22 cellular contexts compared by ENCODE assay signal in genomic region chr3:177622520-177622919, GRCh38.
DNase-seq lines count a peak whose midpoint lies in the region; ATAC-seq, FAIRE-seq and TF ChIP-seq lines count a peak whose summit lies in the region.
"Had no signal": no experiment of that assay in that cellular context is flagged by ENCODE, and none has a peak within 500 bp of the region (broad histone marks: within the 10 kb centered on the region; RNA-seq: fewer than 3 reads in every experiment).

No MANE protein-coding gene starts in this region.

- DNase-seq in left ventricle myocardium superior = no peak
- no peak for DNase-seq in right atrium auricular region (ENCODE audit: low spot score)
- DNase-seq in GM12878 (ENCODE audit: low read depth, low spot score) = no peak
- DNase-seq in left colon = no peak
- DNase-seq in HK-2 (ENCODE audit: unreplicated experiment) = no peak
- DNase-seq in D721Med (ENCODE audit: insufficient read length, low spot score) = no peak
- DNase-seq in NCI-H69 (lab: John Stamatoyannopoulos, UW) = no peak
- DNase-seq: activated CD4-positive, CD25-positive, alpha-beta regulatory T cell; activated CD8-positive, alpha-beta T cell treated with anti-CD3 and anti-CD28 coated beads, Interleukin-2, amount 10 ng/mL, durations not matched to agents 7 days and 5 days; activated naive CD4-positive, alpha-beta T cell treated with anti-CD3 and anti-CD28 coated beads, Interleukin-2, amount 10 ng/mL, durations not matched to agents 7 days and 5 days; activated T-cell treated with anti-CD3 and anti-CD28 coated beads, Interleukin-2, amount 50 U/mL, for 48 hours; CD8-positive, alpha-beta T cell; DMS79; foreskin fibroblast; KBM-7; mucosa of descending colon; NCI-H1105 treated with DMSO at 0.1 percent for 48 hours; NCI-H524; stimulated activated CD4-positive, alpha-beta T cell treated with anti-CD3 and anti-CD28 coated beads, Interleukin-15, amount 100 ng/mL, for 24 hours had no signal

- no peak overlapping the region for H2AFZ ChIP-seq in GM12878 (ENCODE audit: control insufficient read depth, low read depth, low read length)

- no peak overlapping the region for H3K9ac ChIP-seq in GM12878 (ENCODE audit: control insufficient read depth, insufficient read depth, low read length)

- H3K27ac ChIP-seq in right atrium auricular region (no peak overlapping the region), GM12878 (ENCODE audit: control insufficient read depth, insufficient read depth) (no peak overlapping the region)
- H3K27ac ChIP-seq: ascending aorta, SJSA1 had no signal

- CTCF ChIA-PET in GM12878 (lab: Yijun Ruan, JAX) = interaction anchor here (1.1 kb wide), 1 partner anchor 15 kb away, joined by 3 read pairs; no protein-coding TSS in a partner anchor

- H3K79me2 ChIP-seq in GM12878 (ENCODE audit: control insufficient read depth, insufficient read depth, low read length) = no peaks in the 10 kb centered on the region

- H3K4me1 ChIP-seq in right atrium auricular region (peaks cover 0 to 26% of the 10 kb centered on the region in 2 donors), GM12878 (ENCODE audit: control insufficient read depth, insufficient read depth, low read length) (no peaks in the 10 kb centered on the region)

- H3K27me3 ChIP-seq in right atrium auricular region (no peaks in the 10 kb centered on the region), GM12878 (replicated peaks in 1 of 2; ENCODE audit: control insufficient read depth in 2 of 2, insufficient read depth in 2 of 2, low read length in 1 of 2) (no peaks in the 10 kb centered on the region; a peak in 1 of 4 replicates)
- H3K27me3 ChIP-seq: ascending aorta, SJSA1 had no signal

- intact Hi-C loops in left ventricle myocardium superior (cut with micrococcal nuclease) = no loop called here
- intact Hi-C loops in GM12878 (cut with micrococcal nuclease; ENCODE audit: unreplicated experiment) = no loop called here
- intact Hi-C loops in left colon (cut with DNase I, micrococcal nuclease) = no loop called here

- BruUV-seq in GM12878 (replicated peaks; lab: Mats Ljungman, UMichigan) = no TSS peak

- no peaks in the 10 kb centered on the region for H4K20me1 ChIP-seq in GM12878 (ENCODE audit: control insufficient read depth, insufficient read depth)

- 93% methylated on average over 1 of the region's 1 CpG for WGBS in GM12878 (ENCODE audit: insufficient coverage, insufficient replicate concordance, low lambda C conversion rate, missing lambda C conversion rate)

- no peak for TF ChIP-seq RAD21 in GM12878 (IDR thresholded peaks at IDR 0.05; ENCODE audit: insufficient read depth, low read depth, low read length)

- in situ Hi-C loops in GM12878 (cut with MboI) = no loop called here

- ATAC-seq in left ventricle myocardium superior (peak; percentile 25), GM12878 (no peak), left colon (peak; percentile 32), HG02840 (IDR thresholded peaks at IDR 0.05; ENCODE audit: low FRiP score, unreplicated experiment) (no peak)
- ATAC-seq: activated CD8-positive, alpha-beta T cell treated with anti-CD3 and anti-CD28 coated beads, Interleukin-2, amount 10 ng/mL, durations not matched to agents 7 days and 5 days; CD8-positive, alpha-beta T cell had no signal

- TF ChIP-seq POLR2A in GM12878 (IDR thresholded peaks at IDR 0.05; ENCODE audit: low read depth, low read length) = no peak

- FAIRE-seq in GM12878 (lab: Jason Lieb, UNC) = peak; percentile 13
- FAIRE-seq in D721Med (lab: Jason Lieb, UNC) = no peak

- RAD21 ChIA-PET in GM12878 (lab: Charles Lee; ENCODE audit: unreplicated experiment) = interaction anchor here (0.7 kb wide), 1 partner anchor 803 kb away, joined by 3 read pairs; no protein-coding TSS in a partner anchor

- TF ChIP-seq CTCF in right atrium auricular region (IDR thresholded peaks at IDR 0.05) = no peak
- no peak for TF ChIP-seq CTCF in GM12878 (IDR thresholded peaks at IDR 0.05 in 2 of 3, conservative IDR thresholded peaks at IDR 0.05 in 1 of 3; ENCODE audit: control insufficient read depth in 2 of 3, extremely low read depth in 1 of 3, insufficient read depth in 1 of 3, low read depth in 3 of 3, low read length in 3 of 3)
- TF ChIP-seq CTCF in D721Med (IDR thresholded peaks at IDR 0.05; ENCODE audit: insufficient read depth, missing control alignments) = no peak

- H3K4me2 ChIP-seq in GM12878 (ENCODE audit: control insufficient read depth, insufficient read depth) = no peak overlapping the region

- H3K36me3 ChIP-seq in right atrium auricular region = no peaks in the 10 kb centered on the region
- no peaks in the 10 kb centered on the region for H3K36me3 ChIP-seq in GM12878 (ENCODE audit: control insufficient read depth in 2 of 2, insufficient read depth in 2 of 2, low read length in 1 of 2)
- H3K36me3 ChIP-seq: ascending aorta, SJSA1 had no signal

- H3K4me3 ChIP-seq in right atrium auricular region = no peak overlapping the region
- no peak overlapping the region for H3K4me3 ChIP-seq in GM12878
- H3K4me3 ChIP-seq: ascending aorta, mucosa of descending colon, SJSA1 had no signal

- SMC1A ChIA-PET in GM12878 (lab: Charles Lee; ENCODE audit: uncharacterized antibody, unreplicated experiment) = interaction anchor here (1.1 kb wide), 1 partner anchor 10 kb away, joined by 3 read pairs; no protein-coding TSS in a partner anchor

- no peaks in the 10 kb centered on the region for H3K9me3 ChIP-seq in right atrium auricular region
- no peaks in the 10 kb centered on the region; the same call in 1 of the 3 replicates for H3K9me3 ChIP-seq in GM12878 (replicated peaks; ENCODE audit: control insufficient read depth, insufficient read depth, low read length)
- H3K9me3 ChIP-seq: ascending aorta, mucosa of descending colon, SJSA1 had no signal

- TF ChIP-seq EP300 in GM12878 (IDR thresholded peaks at IDR 0.05; ENCODE audit: borderline replicate concordance in 1 of 2, control insufficient read depth in 1 of 2, low read depth in 2 of 2, low read length in 2 of 2) = no peak

- POLR2A ChIA-PET in GM12878 (lab: Charles Lee) = no interaction called here

TF ChIP-seq in GM12878, 131 proteins besides CTCF, POLR2A, EP300 and RAD21 (continues in another document):
- TF ChIP-seq ZNF24 (IDR thresholded peaks at IDR 0.05) = no peak
- no peak for TF ChIP-seq CBFB (IDR thresholded peaks at IDR 0.05; ENCODE audit: low read depth)
- TF ChIP-seq BCL3 (IDR thresholded peaks at IDR 0.05; ENCODE audit: borderline replicate concordance, insufficient read depth, low read depth, low read length, poor library complexity, severe bottlenecking) = no peak
- no peak for TF ChIP-seq ZSCAN29 (IDR thresholded peaks at IDR 0.05)
- no peak for TF ChIP-seq SMAD5 (IDR thresholded peaks at IDR 0.05; ENCODE audit: low read depth)
- TF ChIP-seq RB1 (IDR thresholded peaks at IDR 0.05; ENCODE audit: borderline replicate concordance) = no peak
- TF ChIP-seq ELK1 (IDR thresholded peaks at IDR 0.05; ENCODE audit: low read depth, low read length) = no peak
- TF ChIP-seq RELA (IDR thresholded peaks at IDR 0.05; ENCODE audit: borderline replicate concordance, partially characterized antibody) = no peak
- no peak for TF ChIP-seq KLF5 (IDR thresholded peaks at IDR 0.05; ENCODE audit: partially characterized antibody)
- TF ChIP-seq POLR2AphosphoS2 (IDR thresholded peaks at IDR 0.05; ENCODE audit: low read depth, low read length) = no peak
- TF ChIP-seq HCFC1 (IDR thresholded peaks at IDR 0.05; ENCODE audit: low read length) = no peak
- TF ChIP-seq ATF7 (IDR thresholded peaks at IDR 0.05; ENCODE audit: low read depth) = no peak
- TF ChIP-seq ZBTB11 (CRISPR knock-in tag; IDR thresholded peaks at IDR 0.05) = no peak
- TF ChIP-seq NR2F1 (conservative IDR thresholded peaks at IDR 0.05) = no peak
- TF ChIP-seq RFX5 (IDR thresholded peaks at IDR 0.05; ENCODE audit: low read depth, low read length) = no peak

Comparison
In these comparisons a context has a peak if more than half of its experiments do, and no peak if none do; other contexts are left out.
1. ATAC-seq: peak in left ventricle myocardium superior (single experiment) and left colon (single experiment); none in GM12878 (single experiment) and HG02840 (single experiment).